ENCODE assay signal across 17 cellular contexts in the genomic region with DNA sequence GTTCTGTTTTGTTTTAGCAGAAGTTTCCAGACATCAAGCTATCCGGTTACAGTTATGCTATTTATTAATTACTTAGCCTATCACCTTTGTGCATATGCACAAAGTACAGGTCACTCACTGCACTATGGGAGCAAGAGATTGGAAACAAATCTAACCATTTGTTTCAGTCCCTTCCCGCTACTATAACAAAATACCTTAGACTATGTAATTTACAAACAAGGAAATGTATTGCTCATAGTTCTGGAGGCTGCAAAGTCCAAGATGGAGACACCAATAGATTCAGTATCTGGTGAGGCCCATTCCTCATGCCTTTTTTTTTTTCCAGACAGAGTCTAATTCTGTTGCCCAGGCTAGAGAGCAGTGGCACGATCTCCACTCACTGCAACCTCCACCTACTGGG. TPM values are rescaled to one million over a fixed set of nuclear protein-coding genes. Genes with fewer than 3 reads are reported as not detected.
DNase-seq lines count a peak whose midpoint lies in the region; ATAC-seq and TF ChIP-seq lines count a peak whose summit lies in the region.
"Had no signal": no experiment of that assay in that cellular context is flagged by ENCODE, and none has a peak within 500 bp of the region (broad histone marks: within the 10 kb centered on the region; RNA-seq: fewer than 3 reads in every experiment).

No MANE protein-coding gene starts in this region.

- no peaks in the 10 kb centered on the region for H3K27me3 Mint-ChIP-seq in Caco-2 (ENCODE audit: insufficient read depth, unreplicated experiment)

- no peak for ATAC-seq in GM21360 (IDR thresholded peaks at IDR 0.05; ENCODE audit: unreplicated experiment)
- ATAC-seq: CD8-positive, alpha-beta T cell; GM12878 had no signal

- H3K9me3 ChIP-seq in Caco-2: no peaks in the 10 kb centered on the region
- H3K9me3 ChIP-seq in muscle layer of duodenum (ENCODE audit: control insufficient read depth in 1 of 2, low read length in 2 of 2): no peaks in the 10 kb centered on the region
- H3K9me3 ChIP-seq: BLaER1 treated with 17β-estradiol and CSF1 and Interleukin-3, amounts not matched to agents 10 nM and 100 nM; HAP-1 had no signal

- POLR2A ChIA-PET in Caco-2 (lab: Charles Lee): no interaction called here
- POLR2A ChIA-PET in HEK293T (lab: Yijun Ruan, JAX): no interaction called here

- H3K9me3 Mint-ChIP-seq in Caco-2 (ENCODE audit: unreplicated experiment): no peaks in the 10 kb centered on the region
- H3K9me3 Mint-ChIP-seq: CD8-positive, alpha-beta T cell had no signal

- H3K36me3 ChIP-seq in Caco-2 (ENCODE audit: control insufficient read depth, insufficient read depth, low read length): no peaks in the 10 kb centered on the region
- H3K36me3 ChIP-seq in muscle layer of duodenum (ENCODE audit: control insufficient read depth in 1 of 2, insufficient read depth in 2 of 2, low read length in 2 of 2): no peaks in the 10 kb centered on the region
- H3K36me3 ChIP-seq in brain microvascular endothelial cell (replicated peaks): no peaks in the 10 kb centered on the region
- H3K36me3 ChIP-seq: BLaER1 treated with 17β-estradiol and CSF1 and Interleukin-3, amounts not matched to agents 10 nM and 100 nM; HAP-1 had no signal

- H3K4me3 Mint-ChIP-seq in Caco-2 (ENCODE audit: unreplicated experiment): no peak overlapping the region
- H3K4me3 Mint-ChIP-seq: B cell; CD8-positive, alpha-beta T cell had no signal

- peak overlapping the region; percentile 62 for H3K27ac Mint-ChIP-seq in Caco-2 (ENCODE audit: unreplicated experiment)
- H3K27ac Mint-ChIP-seq: B cell; CD8-positive, alpha-beta T cell had no signal

- BruUV-seq in Caco-2 (replicated peaks; lab: Mats Ljungman, UMichigan): no TSS peak

- peaks cover 45% of the 10 kb centered on the region for H3K4me1 Mint-ChIP-seq in Caco-2 (ENCODE audit: low read depth, unreplicated experiment)
- H3K4me1 Mint-ChIP-seq: B cell had no signal

- TF ChIP-seq CTCF in Caco-2 (IDR thresholded peaks at IDR 0.05; ENCODE audit: insufficient read depth in 1 of 2, low read depth in 1 of 2, low read length in 1 of 2, severe bottlenecking in 1 of 2, unreplicated experiment in 1 of 2): no peak
- no peak for TF ChIP-seq CTCF in dorsolateral prefrontal cortex (IDR thresholded peaks at IDR 0.05 in 54 of 56, conservative IDR thresholded peaks at IDR 0.05 in 2 of 56; ENCODE audit: low read depth in 1 of 56, partially characterized antibody in 56 of 56)
- TF ChIP-seq CTCF in brain microvascular endothelial cell (IDR thresholded peaks at IDR 0.05; ENCODE audit: low read depth, low read length, missing control alignments): no peak

- intact Hi-C loops in Caco-2 (cut with micrococcal nuclease; ENCODE audit: unreplicated experiment) (no loop called here), dorsolateral prefrontal cortex (cut with DNase I) (no loop called here)

- peaks cover 20% of the 10 kb centered on the region for H3K4me1 ChIP-seq in Caco-2
- H3K4me1 ChIP-seq in muscle layer of duodenum (ENCODE audit: control insufficient read depth in 1 of 2, insufficient read depth in 2 of 2, low read length in 2 of 2): peaks cover 0 to 14% of the 10 kb centered on the region in 2 donors
- H3K4me1 ChIP-seq: HAP-1 had no signal

- H3K27me3 ChIP-seq in Caco-2 (replicated peaks; ENCODE audit: control insufficient read depth, insufficient read depth, low read length) (no peaks in the 10 kb centered on the region), dorsolateral prefrontal cortex (no peaks in the 10 kb centered on the region), muscle layer of duodenum (ENCODE audit: low read depth, low read length) (no peaks in the 10 kb centered on the region), brain microvascular endothelial cell (replicated peaks) (no peaks in the 10 kb centered on the region)
- H3K27me3 ChIP-seq: BLaER1 treated with 17β-estradiol and CSF1 and Interleukin-3, amounts not matched to agents 10 nM and 100 nM had no signal

- H3K4me3 ChIP-seq in Caco-2 (ENCODE audit: low read depth, low read length) (no peak overlapping the region), dorsolateral prefrontal cortex (no peak overlapping the region), muscle layer of duodenum (ENCODE audit: low read depth in 1 of 2, low read length in 2 of 2) (no peak overlapping the region), brain microvascular endothelial cell (ENCODE audit: low read depth, low read length) (no peak overlapping the region)
- H3K4me3 ChIP-seq: BLaER1 treated with 17β-estradiol and CSF1 and Interleukin-3, amounts not matched to agents 10 nM and 100 nM; GM12878; GM23248; HAP-1 had no signal

- CTCF ChIA-PET in Caco-2 (lab: Charles Lee): no interaction called here
- CTCF ChIA-PET in HEK293T (lab: Yijun Ruan, JAX): no interaction called here

- peak overlapping the region in 45 of 59 donors; percentile 12 to 92 (median 83) for H3K27ac ChIP-seq in dorsolateral prefrontal cortex
- H3K27ac ChIP-seq in muscle layer of duodenum (ENCODE audit: low read length): peak overlapping the region; percentile 72
- peak overlapping the region; percentile 80 for H3K27ac ChIP-seq in temporal lobe (ENCODE audit: low read depth, low read length)
- H3K27ac ChIP-seq in brain microvascular endothelial cell: no peak overlapping the region
- H3K27ac ChIP-seq: GM23248 had no signal

- no peak for DNase-seq in Caco-2
- no peak for DNase-seq in dorsolateral prefrontal cortex
- no peak for DNase-seq in HEK293T (ENCODE audit: extremely low spot score)
- no peak for DNase-seq in brain microvascular endothelial cell
- DNase-seq: CD8-positive, alpha-beta T cell; DMS 273 treated with DMSO at 0.1 percent for 48 hours; DMS53; DND-41; EL had no signal

- peaks cover 9% of the 10 kb centered on the region for H3K36me3 Mint-ChIP-seq in Caco-2 (ENCODE audit: insufficient read depth, unreplicated experiment)
- H3K36me3 Mint-ChIP-seq: CD8-positive, alpha-beta T cell had no signal

- in situ Hi-C loops in brain microvascular endothelial cell (cut with HindIII; ENCODE audit: low pct_ligation_motif_present, low sequenced_read_pairs): no loop called here

TF ChIP-seq in HEK293T, 16 proteins besides CTCF, POLR2A, EP300 and RAD21:
- no peak for TF ChIP-seq TARDBP (IDR thresholded peaks at IDR 0.05)
- TF ChIP-seq HDGF (IDR thresholded peaks at IDR 0.05; ENCODE audit: borderline replicate concordance): no peak
- no peak for TF ChIP-seq L3MBTL2 (conservative IDR thresholded peaks at IDR 0.05)
- no peak for TF ChIP-seq BHLHE40 (IDR thresholded peaks at IDR 0.05; ENCODE audit: borderline replicate concordance)
- no peak for TF ChIP-seq ELF4 (IDR thresholded peaks at IDR 0.05)
- no peak for TF ChIP-seq FOXA1 (IDR thresholded peaks at IDR 0.05)
- no peak for TF ChIP-seq CTBP1 (IDR thresholded peaks at IDR 0.05; ENCODE audit: borderline replicate concordance)
- TF ChIP-seq ARNT (IDR thresholded peaks at IDR 0.05): no peak
- no peak for TF ChIP-seq SP1 (IDR thresholded peaks at IDR 0.05)
TF ChIP-seq in HEK293T: peak in this region for 0.

RNA-seq across cellular contexts. Expression of gene ATP9A, which starts 35.1 kb away (rescaled TPM):
- total RNA-seq in Caco-2 (2022): 102 and 104 TPM in 2 replicates
- 100 to 1,000 TPM; 142 to 325 (median 243) TPM for total RNA-seq in dorsolateral prefrontal cortex
- total RNA-seq in temporal lobe: 242 TPM
